Comparison of ENCODE assay signal across 8 cellular contexts in the genomic region with DNA sequence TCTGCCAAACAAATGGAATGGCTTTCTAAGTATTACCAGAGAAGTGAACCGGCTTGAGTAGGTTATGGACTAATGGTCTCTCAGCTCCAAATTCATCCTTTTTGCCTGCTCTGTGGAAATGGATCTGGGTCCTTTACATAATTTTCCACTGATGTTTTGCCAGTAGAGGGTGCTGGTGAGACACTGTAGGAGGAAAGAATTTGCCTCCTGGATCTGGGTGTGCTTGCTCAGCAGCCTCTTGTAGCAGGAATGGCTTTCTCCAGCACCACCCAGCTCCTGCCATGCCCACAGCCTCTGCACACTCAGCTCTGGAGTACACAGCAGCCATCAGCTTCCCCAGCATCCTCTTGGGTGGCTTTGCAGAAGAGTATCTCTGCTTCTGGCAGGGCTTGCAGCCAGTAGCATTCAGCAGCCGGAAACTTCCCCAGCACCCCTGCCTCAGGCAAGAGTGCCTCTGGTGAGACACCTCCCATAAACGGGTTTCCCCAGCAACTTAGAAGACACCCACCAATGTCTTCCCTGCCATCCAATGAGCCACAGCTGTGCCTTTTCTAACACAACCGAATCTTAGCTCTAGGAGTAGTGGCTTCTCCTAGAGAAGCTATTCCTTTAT.
DNase-seq lines count a peak whose midpoint lies in the region; ATAC-seq and TF ChIP-seq lines count a peak whose summit lies in the region.

No MANE protein-coding gene starts in this region.

- TF ChIP-seq EP300 in esophagus muscularis mucosa (IDR thresholded peaks at IDR 0.05): no peak

- ATAC-seq in GM21723 (IDR thresholded peaks at IDR 0.05; ENCODE audit: unreplicated experiment) (no peak), HG03039 (IDR thresholded peaks at IDR 0.05; ENCODE audit: unreplicated experiment) (no peak)

- TF ChIP-seq CTCF in esophagus muscularis mucosa (IDR thresholded peaks at IDR 0.05): no peak

- H3K27me3 ChIP-seq in esophagus muscularis mucosa: no peaks in the 10 kb centered on the region

- WGBS in esophagus muscularis mucosa: 61% methylated on average over 3 of the region's 4 CpGs

- H3K4me3 ChIP-seq in esophagus muscularis mucosa: no peak overlapping the region

- no peak overlapping the region for H3K27ac ChIP-seq in esophagus muscularis mucosa (replicated peaks in 1 of 4)

- no peak for TF ChIP-seq POLR2A in esophagus muscularis mucosa (IDR thresholded peaks at IDR 0.05; ENCODE audit: low read depth)

- no peaks in the 10 kb centered on the region for H3K36me3 ChIP-seq in esophagus muscularis mucosa

- H3K4me1 ChIP-seq in esophagus muscularis mucosa: no peaks in the 10 kb centered on the region

- intact Hi-C loops in esophagus muscularis mucosa (cut with DNase I) (no loop called here), head of caudate nucleus (cut with DNase I) (no loop called here)

- H3K9me3 ChIP-seq in esophagus muscularis mucosa: peaks cover 0 to 7% (median 0%) of the 10 kb centered on the region in 4 donors

- DNase-seq in GM03348 (ENCODE audit: low spot score): peak; percentile 52
- peak; percentile 43 for DNase-seq in HK-2 (ENCODE audit: unreplicated experiment)
- peak; percentile 65 for DNase-seq in RPMI7951 (ENCODE audit: low read depth)
- DNase-seq in glomerular endothelial cell (ENCODE audit: extremely low read depth, low read depth, low spot score): peak; percentile 31
- DNase-seq in esophagus muscularis mucosa (ENCODE audit: extremely low spot score): no peak
- no peak for DNase-seq in head of caudate nucleus

Comparison
In these comparisons a context has a peak if more than half of its experiments do, and no peak if none do; other contexts are left out.
1. DNase-seq: peak in GM03348 (single experiment), HK-2 (single experiment), RPMI7951 (single experiment) and glomerular endothelial cell (single experiment); none in esophagus muscularis mucosa (single experiment) and head of caudate nucleus (0 of 42).